In genomic region chr2:239223330-239224248, GRCh38 we compare ENCODE assay signal across 8 cellular contexts.
DNase-seq lines count a peak whose midpoint lies in the region; ATAC-seq and TF ChIP-seq lines count a peak whose summit lies in the region.

No MANE protein-coding gene starts in this region.

- H3K27ac ChIP-seq in right atrium auricular region = peak overlapping the region; percentile 79 to 92

- H3K27ac Mint-ChIP-seq in CD14-positive monocyte = peak overlapping the region; percentile 97 to 100 (median 100)
- no peak overlapping the region for H3K27ac Mint-ChIP-seq in activated T-helper 17 cell treated with anti-CD3 and anti-CD28 coated beads, Interleukin-2, amount 50 U/mL, for 72 hours

- no peak for TF ChIP-seq CTCF in CD14-positive monocyte (IDR thresholded peaks at IDR 0.05)
- TF ChIP-seq CTCF in right atrium auricular region (IDR thresholded peaks at IDR 0.05) = no peak
- TF ChIP-seq CTCF in retinal pigment epithelial cell (conservative IDR thresholded peaks at IDR 0.05; ENCODE audit: low read depth, low read length) = no peak
- TF ChIP-seq CTCF in GM13977 (IDR thresholded peaks at IDR 0.05; ENCODE audit: extremely low read depth, insufficient read depth, missing control alignments) = no peak

- peak overlapping the region; percentile 87 for H3K9ac ChIP-seq in adipocyte (ENCODE audit: low read length)

- no peak for ATAC-seq in activated T-helper 17 cell treated with anti-CD3 and anti-CD28 coated beads, Interleukin-2, amount 50 U/mL, for 72 hours (replicated peaks)

- H3K36me3 ChIP-seq in adipocyte (ENCODE audit: control insufficient read depth, insufficient read depth, low read length, severe bottlenecking) = no peaks in the 10 kb centered on the region
- H3K36me3 ChIP-seq in right atrium auricular region = no peaks in the 10 kb centered on the region

- H3K4me1 ChIP-seq in adipocyte (ENCODE audit: control insufficient read depth, insufficient read depth, low read length) (peaks cover 76% of the 10 kb centered on the region), right atrium auricular region (peaks cover 0 to 73% of the 10 kb centered on the region in 2 donors)

- H3K36me3 Mint-ChIP-seq in CD14-positive monocyte = peaks cover 18 to 23% of the 10 kb centered on the region in 2 donors
- no peaks in the 10 kb centered on the region for H3K36me3 Mint-ChIP-seq in activated T-helper 17 cell treated with anti-CD3 and anti-CD28 coated beads, Interleukin-2, amount 50 U/mL, for 72 hours (ENCODE audit: low read depth)

- in situ Hi-C loops in GM13977 (cut with MboI; ENCODE audit: low pct_unique_long_range_greater_than_20kb, low sequenced_read_pairs, unreplicated experiment) = no loop called here

- peak overlapping the region; percentile 74 to 82 for H3K4me3 Mint-ChIP-seq in CD14-positive monocyte
- no peak overlapping the region for H3K4me3 Mint-ChIP-seq in activated T-helper 17 cell treated with anti-CD3 and anti-CD28 coated beads, Interleukin-2, amount 50 U/mL, for 72 hours

- intact Hi-C loops in CD14-positive monocyte (cut with micrococcal nuclease) = loop anchor here (5.0 to 10.0 kb wide), 3 partner anchors 44 to 384 kb away; no protein-coding TSS in a partner anchor

- DNase-seq in CD14-positive monocyte (ENCODE audit: low spot score) = no peak
- DNase-seq in adipocyte (ENCODE audit: low read depth) = peak; percentile 22
- peak; percentile 80 for DNase-seq in right atrium auricular region (ENCODE audit: low spot score)
- DNase-seq in retinal pigment epithelial cell (ENCODE audit: low read depth) = peak; percentile 76
- DNase-seq in NCI-H2227 (lab: John Stamatoyannopoulos, UW; ENCODE audit: unreplicated experiment) = no peak
- DNase-seq in activated CD4-positive, CD25-positive, alpha-beta regulatory T cell treated with anti-CD3 and anti-CD28 coated beads, Interleukin-2, amount 50 U/mL, for 72 hours = no peak
- no peak for DNase-seq in GM13977 (ENCODE audit: low spot score)

- H3K4me3 ChIP-seq in adipocyte (ENCODE audit: low read length) = peak overlapping the region; percentile 76
- H3K4me3 ChIP-seq in right atrium auricular region = no peak overlapping the region
- H3K4me3 ChIP-seq in retinal pigment epithelial cell (ENCODE audit: low read length) = no peak overlapping the region

- H3K4me1 Mint-ChIP-seq in CD14-positive monocyte = peaks cover 93% of the 10 kb centered on the region
- H3K4me1 Mint-ChIP-seq in activated T-helper 17 cell treated with anti-CD3 and anti-CD28 coated beads, Interleukin-2, amount 50 U/mL, for 72 hours = peaks cover 44% of the 10 kb centered on the region

- no peaks in the 10 kb centered on the region for H3K9me3 Mint-ChIP-seq in CD14-positive monocyte
- H3K9me3 Mint-ChIP-seq in activated T-helper 17 cell treated with anti-CD3 and anti-CD28 coated beads, Interleukin-2, amount 50 U/mL, for 72 hours = no peaks in the 10 kb centered on the region

- H3K27me3 Mint-ChIP-seq in CD14-positive monocyte (ENCODE audit: low read depth in 3 of 3) = peaks cover 0 to 2% (median 0%) of the 10 kb centered on the region in 3 donors
- H3K27me3 Mint-ChIP-seq in activated T-helper 17 cell treated with anti-CD3 and anti-CD28 coated beads, Interleukin-2, amount 50 U/mL, for 72 hours = no peaks in the 10 kb centered on the region

- H3K9me3 ChIP-seq in adipocyte (ENCODE audit: control insufficient read depth, low read length) = no peaks in the 10 kb centered on the region
- H3K9me3 ChIP-seq in right atrium auricular region = no peaks in the 10 kb centered on the region

- H3K27me3 ChIP-seq in adipocyte (replicated peaks; ENCODE audit: control insufficient read depth, insufficient read depth, low read length) = no peaks in the 10 kb centered on the region
- H3K27me3 ChIP-seq in right atrium auricular region = no peaks in the 10 kb centered on the region

Comparison
In these comparisons a context has a peak if more than half of its experiments do, and no peak if none do; other contexts are left out.
1. DNase-seq: peak in adipocyte (single experiment), right atrium auricular region (single experiment) and retinal pigment epithelial cell (single experiment); none in CD14-positive monocyte (single experiment), NCI-H2227 (single experiment), activated CD4-positive, CD25-positive, alpha-beta regulatory T cell treated with anti-CD3 and anti-CD28 coated beads, Interleukin-2, amount 50 U/mL, for 72 hours (single experiment) and GM13977 (single experiment).